In genomic region chr5:36733183-36733582, GRCh38 we compare ENCODE assay signal across 1 cellular context.
TF ChIP-seq lines count a peak whose summit lies in the region.

No MANE protein-coding gene starts in this region.

TF ChIP-seq in WTC11, 78 proteins besides CTCF, POLR2A, EP300 and RAD21 (continued from another document):
- TF ChIP-seq NR1H2 (CRISPR knock-in tag; IDR thresholded peaks at IDR 0.05) (no peak), ELF4 (CRISPR knock-in tag; IDR thresholded peaks at IDR 0.05; ENCODE audit: low read depth) (no peak), ZNF671 (CRISPR knock-in tag; IDR thresholded peaks at IDR 0.05) (no peak), IRF1 (CRISPR knock-in tag; IDR thresholded peaks at IDR 0.05) (no peak), MAX (CRISPR knock-in tag; IDR thresholded peaks at IDR 0.05) (no peak)
TF ChIP-seq in WTC11: peak in this region for 0.
